18 cellular contexts compared by ENCODE assay signal in the genomic region with DNA sequence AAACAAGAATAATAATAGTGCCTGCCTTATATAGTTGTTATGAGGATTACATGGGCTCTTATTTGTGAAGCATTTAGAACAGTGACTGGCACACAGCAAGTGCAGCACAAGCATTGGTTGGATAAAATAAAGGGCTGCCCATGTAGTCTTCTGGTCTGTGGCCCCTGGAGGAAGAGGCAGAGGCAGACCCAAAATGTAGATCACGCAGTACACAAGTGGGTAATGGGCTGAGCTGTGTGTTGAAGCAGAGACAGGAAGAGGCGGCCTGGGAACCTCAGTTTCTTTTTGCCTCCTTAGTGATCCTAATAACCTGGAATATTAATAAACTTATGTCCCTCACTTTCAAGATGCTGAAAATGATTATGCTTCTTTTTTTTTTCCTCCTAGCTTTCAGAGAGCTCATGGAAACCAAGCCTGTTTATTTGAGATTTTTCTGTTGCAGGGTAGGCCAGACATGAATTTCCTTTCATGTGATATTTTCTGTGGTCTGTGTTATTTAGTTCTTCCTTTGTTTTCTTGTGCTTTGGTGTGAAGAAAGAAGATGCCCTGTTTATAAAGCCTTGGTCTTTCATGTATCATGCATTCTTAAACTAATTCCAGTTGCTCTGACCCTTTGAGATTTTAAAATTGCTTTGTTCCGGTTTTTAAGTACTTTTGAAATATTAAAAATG. TPM values are rescaled to one million over a fixed set of nuclear protein-coding genes. Genes with fewer than 3 reads are reported as not detected.
DNase-seq lines count a peak whose midpoint lies in the region; ATAC-seq and TF ChIP-seq lines count a peak whose summit lies in the region.
"Had no signal": no experiment of that assay in that cellular context is flagged by ENCODE, and none has a peak within 500 bp of the region (broad histone marks: within the 10 kb centered on the region; RNA-seq: fewer than 3 reads in every experiment).

No MANE protein-coding gene starts in this region.

- H3K36me3 ChIP-seq in mammary epithelial cell (ENCODE audit: insufficient read depth, low read length) (peaks cover 2% of the 10 kb centered on the region), thymus (ENCODE audit: control insufficient read depth, insufficient read depth) (no peaks in the 10 kb centered on the region), MM.1S (replicated peaks; ENCODE audit: insufficient read depth, low read length) (no peaks in the 10 kb centered on the region)
- H3K36me3 ChIP-seq: breast epithelium had no signal

- POLR2A ChIA-PET in MCF 10A (lab: Yijun Ruan, JAX): interaction anchor here (1.5 to 2.7 kb wide), 6 partner anchors 11 to 42 kb away, joined by 3 to 9 read pairs (median 6); no protein-coding TSS in a partner anchor

- DNase-seq in MCF 10A (ENCODE audit: unreplicated experiment): no peak
- no peak for DNase-seq in mammary epithelial cell
- DNase-seq in T-helper 17 cell: no peak
- DNase-seq in germinal center (ENCODE audit: low spot score): peak; percentile 27
- DNase-seq in NCI-H187 treated with DMSO at 0.1 percent for 48 hours (lab: John Stamatoyannopoulos, UW): no peak
- DNase-seq in COLO829 (ENCODE audit: low spot score): no peak
- DNase-seq in MM.1S: no peak
- DNase-seq: activated effector memory CD4-positive, alpha-beta T cell treated with anti-CD3 and anti-CD28 coated beads, Interleukin-2, amount 50 U/mL, for 16 hours; DMS153; foreskin fibroblast; GOT3; MG63; NCI-H2081 treated with DMSO at 0.1 percent for 48 hours; NCI-H82 had no signal

- H3K4me2 ChIP-seq in mammary epithelial cell (ENCODE audit: insufficient read depth, low read depth, low read length) (no peak overlapping the region), MM.1S (ENCODE audit: low read depth, low read length) (no peak overlapping the region)

- peak; percentile 79 for ATAC-seq in T-helper 17 cell

- no peak overlapping the region for H2AFZ ChIP-seq in mammary epithelial cell (ENCODE audit: low read depth, low read length)
- no peak overlapping the region for H2AFZ ChIP-seq in MM.1S (ENCODE audit: low read length)

- H3K9ac ChIP-seq in mammary epithelial cell (ENCODE audit: insufficient read depth, low read length) (no peak overlapping the region), MM.1S (ENCODE audit: low read length) (no peak overlapping the region)

- no peaks in the 10 kb centered on the region for H3K9me3 Mint-ChIP-seq in MCF 10A (ENCODE audit: unreplicated experiment)

- H3K27me3 ChIP-seq in mammary epithelial cell (ENCODE audit: insufficient read depth, low read length) (no peaks in the 10 kb centered on the region), thymus (ENCODE audit: control insufficient read depth, insufficient read depth) (no peaks in the 10 kb centered on the region), MM.1S (replicated peaks; ENCODE audit: insufficient read depth, low read length) (no peaks in the 10 kb centered on the region)
- H3K27me3 ChIP-seq: breast epithelium, MG63, neutrophil had no signal

- dilution Hi-C loops in mammary epithelial cell (cut with HindIII; ENCODE audit: low sequenced_read_pairs): loop anchor here (5.0 kb wide), 1 partner anchor 89 kb away; no protein-coding TSS in a partner anchor

- H3K4me1 Mint-ChIP-seq in MCF 10A (ENCODE audit: insufficient read depth, unreplicated experiment) (peaks cover 14% of the 10 kb centered on the region), T-helper 17 cell (peaks cover 55% of the 10 kb centered on the region)

- H3K9me3 ChIP-seq in mammary epithelial cell (replicated peaks; ENCODE audit: insufficient read depth, low read length) (no peaks in the 10 kb centered on the region), T-helper 17 cell (ENCODE audit: control insufficient read depth, low read length, poor library complexity, severe bottlenecking) (no peaks in the 10 kb centered on the region), thymus (ENCODE audit: control insufficient read depth) (no peaks in the 10 kb centered on the region), MM.1S (replicated peaks; ENCODE audit: insufficient read depth, low read length) (no peaks in the 10 kb centered on the region)
- H3K9me3 ChIP-seq: breast epithelium, MG63, neutrophil had no signal

- CTCF ChIA-PET in MCF 10A (lab: Yijun Ruan, JAX): no interaction called here
- CTCF ChIA-PET in mammary epithelial cell (lab: Charles Lee; ENCODE audit: low non-redundant PET): no interaction called here

- 100% methylated on average over 3 of the region's 3 CpGs for WGBS in mammary epithelial cell (ENCODE audit: low coverage, missing lambda C conversion rate)
- WGBS in thymus: 95% methylated on average over 3 of the region's 3 CpGs

- no peaks in the 10 kb centered on the region for H3F3A ChIP-seq in MM.1S (ENCODE audit: insufficient read depth, low read length)

- H3K27me3 Mint-ChIP-seq in MCF 10A (ENCODE audit: insufficient read depth, unreplicated experiment) (no peaks in the 10 kb centered on the region), T-helper 17 cell (no peaks in the 10 kb centered on the region)

- H3K36me3 Mint-ChIP-seq in MCF 10A (ENCODE audit: insufficient read depth, unreplicated experiment): peaks cover 29% of the 10 kb centered on the region
- H3K36me3 Mint-ChIP-seq in T-helper 17 cell (ENCODE audit: low read depth): peaks cover 10% of the 10 kb centered on the region

- H3K4me1 ChIP-seq in mammary epithelial cell (ENCODE audit: insufficient read depth, low read length): peaks cover 13% of the 10 kb centered on the region
- H3K4me1 ChIP-seq in thymus (ENCODE audit: control insufficient read depth, insufficient read depth, low read length): peaks cover 15% of the 10 kb centered on the region
- no peaks in the 10 kb centered on the region for H3K4me1 ChIP-seq in MM.1S (ENCODE audit: low read length)
- H3K4me1 ChIP-seq: breast epithelium had no signal

- H3K27ac Mint-ChIP-seq in MCF 10A (ENCODE audit: low read depth, unreplicated experiment) (peak overlapping the region; percentile 35), T-helper 17 cell (peak overlapping the region; percentile 97)

- BruUV-seq in MCF 10A (replicated peaks; lab: Mats Ljungman, UMichigan): no TSS peak
- BruUV-seq in mammary epithelial cell (replicated peaks; lab: Mats Ljungman, UMichigan): no TSS peak

- H3K9me2 ChIP-seq in MM.1S (replicated peaks; ENCODE audit: insufficient read depth, low read length): no peaks in the 10 kb centered on the region

- H3K4me3 Mint-ChIP-seq in MCF 10A (ENCODE audit: unreplicated experiment) (no peak overlapping the region), T-helper 17 cell (peak overlapping the region; percentile 71)

- H3K4me3 ChIP-seq in mammary epithelial cell (replicated peaks in 1 of 3; ENCODE audit: insufficient read depth in 1 of 3, low read depth in 2 of 3, low read length in 3 of 3) (no peak overlapping the region), thymus (ENCODE audit: low read length) (no peak overlapping the region), MM.1S (ENCODE audit: low read length) (no peak overlapping the region)
- H3K4me3 ChIP-seq: breast epithelium, MG63 had no signal

- in situ Hi-C loops in mammary epithelial cell (cut with MboI; ENCODE audit: low sequenced_read_pairs in 2 of 2): no loop called here

- no peak for TF ChIP-seq CTCF in MCF 10A (IDR thresholded peaks at IDR 0.05; ENCODE audit: unreplicated experiment)
- no peak for TF ChIP-seq CTCF in mammary epithelial cell (conservative IDR thresholded peaks at IDR 0.05 in 1 of 2, IDR thresholded peaks at IDR 0.05 in 1 of 2; ENCODE audit: extremely low read depth in 1 of 2, insufficient read depth in 1 of 2, low read depth in 1 of 2, low read length in 2 of 2)
- TF ChIP-seq CTCF in MM.1S (IDR thresholded peaks at IDR 0.05; ENCODE audit: low read length): no peak

- H3K79me2 ChIP-seq in mammary epithelial cell (ENCODE audit: insufficient read depth, low read length): peaks cover 47% of the 10 kb centered on the region
- H3K79me2 ChIP-seq in MM.1S (ENCODE audit: low read length): peaks cover 5% of the 10 kb centered on the region; the same call in 1 of the 2 replicates

- H4K20me1 ChIP-seq in mammary epithelial cell (ENCODE audit: insufficient read depth, low read length) (no peaks in the 10 kb centered on the region), MM.1S (ENCODE audit: insufficient read depth, low read length) (no peaks in the 10 kb centered on the region)

- intact Hi-C loops in MCF 10A (cut with micrococcal nuclease): no loop called here
- intact Hi-C loops in mammary epithelial cell (cut with micrococcal nuclease): no loop called here

- H3K27ac ChIP-seq in mammary epithelial cell (ENCODE audit: insufficient read depth, low read depth, low read length) (no peak overlapping the region), thymus (ENCODE audit: low read depth) (peak overlapping the region; percentile 71), MM.1S (ENCODE audit: low read length) (no peak overlapping the region)
- H3K27ac ChIP-seq: breast epithelium, neutrophil, RWPE1 had no signal

RNA-seq across cellular contexts. Expression of gene LRRC8D, which starts 42.5 kb away (rescaled TPM):
- total RNA-seq in MCF 10A (2022) (42.0 and 43.7 TPM in 2 replicates), mammary epithelial cell (10 to 100 TPM; 39.5 to 47.7 TPM), T-helper 17 cell (10 to 100 TPM; 28.3 to 33.5 TPM)
- polyA plus RNA-seq in mammary epithelial cell (44.9 TPM), thymus (23.8 TPM)
- polyA minus RNA-seq in mammary epithelial cell: 20.7 TPM
